Comparison of ENCODE assay signal across 19 cellular contexts in genomic region chrX:34288782-34289181, GRCh38.
DNase-seq lines count a peak whose midpoint lies in the region; TF ChIP-seq lines count a peak whose summit lies in the region.
"Had no signal": no experiment of that assay in that cellular context is flagged by ENCODE, and none has a peak within 500 bp of the region (broad histone marks: within the 10 kb centered on the region; RNA-seq: fewer than 3 reads in every experiment).

No MANE protein-coding gene starts in this region.

- H3K4me1 Mint-ChIP-seq in endodermal cell: peaks cover 7% of the 10 kb centered on the region
- H3K4me1 Mint-ChIP-seq in nephron: peaks cover 7% of the 10 kb centered on the region
- no peaks in the 10 kb centered on the region for H3K4me1 Mint-ChIP-seq in activated T-cell treated with anti-CD3 and anti-CD28 coated beads, Interleukin-2, amount 50 U/mL, for 24 hours (ENCODE audit: low read depth)
- H3K4me1 Mint-ChIP-seq: CD8-positive, alpha-beta memory T cell had no signal

- 90% methylated on average over 1 of the region's 2 CpGs; no CpG with 5 or more reads in 1 of the 2 experiments for WGBS in endodermal cell (ENCODE audit: insufficient coverage in 1 of 2, insufficient read length in 1 of 2), 2 experiments

- peak overlapping the region; percentile 10 for H3K9ac ChIP-seq in SK-N-MC (ENCODE audit: insufficient read length)
- H3K9ac ChIP-seq in endodermal cell (ENCODE audit: extremely low read depth, low read length, poor library complexity, severe bottlenecking): no peak overlapping the region
- H3K9ac ChIP-seq: BLaER1 treated with 17β-estradiol and CSF1 and Interleukin-3, amounts not matched to agents 10 nM and 100 nM; GM23248; KMS-11 had no signal

- TF ChIP-seq CTCF in endodermal cell (conservative IDR thresholded peaks at IDR 0.05) (no peak), nephron (IDR thresholded peaks at IDR 0.05; ENCODE audit: unreplicated experiment in 3 of 3) (no peak)

- H3K27ac ChIP-seq in SK-N-MC (no peak overlapping the region), endodermal cell (ENCODE audit: low read depth, low read length) (no peak overlapping the region)
- H3K27ac ChIP-seq: BLaER1 treated with 17β-estradiol and CSF1 and Interleukin-3, amounts not matched to agents 10 nM and 100 nM; GM23248; KMS-11 had no signal

- H3K9me3 ChIP-seq in SK-N-MC (ENCODE audit: low read depth, low read length) (no peaks in the 10 kb centered on the region), endodermal cell (ENCODE audit: control insufficient read depth, low read length) (no peaks in the 10 kb centered on the region)

- peak overlapping the region; percentile 29; the same call in 1 of the 2 replicates for H3K4me3 ChIP-seq in SK-N-MC
- no peak overlapping the region for H3K4me3 ChIP-seq in endodermal cell (ENCODE audit: low read length)
- H3K4me3 ChIP-seq: BLaER1 treated with 17β-estradiol and CSF1 and Interleukin-3, amounts not matched to agents 10 nM and 100 nM; GM23248 had no signal

- no peaks in the 10 kb centered on the region for H3K27me3 ChIP-seq in endodermal cell (ENCODE audit: control insufficient read depth, insufficient read depth, low read length, poor library complexity, severe bottlenecking)

- H3K36me3 Mint-ChIP-seq in endodermal cell (ENCODE audit: low read depth) (no peaks in the 10 kb centered on the region), nephron (ENCODE audit: low read depth) (no peaks in the 10 kb centered on the region)
- no peaks in the 10 kb centered on the region for H3K36me3 Mint-ChIP-seq in activated T-cell treated with anti-CD3 and anti-CD28 coated beads, Interleukin-2, amount 50 U/mL, for 24 hours (ENCODE audit: low read depth)
- H3K36me3 Mint-ChIP-seq: CD8-positive, alpha-beta memory T cell had no signal

- H3K36me3 ChIP-seq in SK-N-MC (ENCODE audit: insufficient read depth, low read length) (no peaks in the 10 kb centered on the region), endodermal cell (ENCODE audit: control insufficient read depth, insufficient read depth, low read length) (no peaks in the 10 kb centered on the region)
- H3K36me3 ChIP-seq: BLaER1 treated with 17β-estradiol and CSF1 and Interleukin-3, amounts not matched to agents 10 nM and 100 nM had no signal

- H3K27me3 Mint-ChIP-seq in endodermal cell (ENCODE audit: insufficient read depth) (no peaks in the 10 kb centered on the region), nephron (ENCODE audit: low read depth) (no peaks in the 10 kb centered on the region)
- H3K27me3 Mint-ChIP-seq in activated T-cell treated with anti-CD3 and anti-CD28 coated beads, Interleukin-2, amount 50 U/mL, for 24 hours: peaks cover 13% of the 10 kb centered on the region
- H3K27me3 Mint-ChIP-seq: CD8-positive, alpha-beta memory T cell had no signal

- DNase-seq in A172 (ENCODE audit: low spot score) (peak; percentile 28), SK-N-MC (ENCODE audit: low read depth, low spot score) (peak; percentile 18), endodermal cell (no peak), SIG-M5 treated with dmso at 0.1 percent for 504 hours (lab: John Stamatoyannopoulos, UW; ENCODE audit: unreplicated experiment) (no peak), NCI-H146 (lab: John Stamatoyannopoulos, UW) (no peak)
- no peak for DNase-seq in activated naive CD4-positive, alpha-beta T cell treated with Interleukin-2 at 50 U/mL for 16 hours
- DNase-seq in activated T-cell treated with anti-CD3 and anti-CD28 coated beads, Interleukin-2, amount 50 U/mL, for 24 hours: no peak
- DNase-seq: 8988T; CD8-positive, alpha-beta memory T cell; DMS79 treated with DMSO at 0.1 percent for 48 hours; GM23248; NCI-H1048; NCI-H1436 treated with DMSO at 0.1 percent for 48 hours; NCI-H2081 treated with DMSO at 0.1 percent for 48 hours; NCI-H510A treated with DMSO at 0.1 percent for 48 hours; NCI-H82 had no signal

- H3K4me3 Mint-ChIP-seq in endodermal cell (no peak overlapping the region), nephron (no peak overlapping the region)
- H3K4me3 Mint-ChIP-seq in activated T-cell treated with anti-CD3 and anti-CD28 coated beads, Interleukin-2, amount 50 U/mL, for 24 hours: no peak overlapping the region
- H3K4me3 Mint-ChIP-seq: CD8-positive, alpha-beta memory T cell had no signal

- H3K27ac Mint-ChIP-seq in endodermal cell (peak overlapping the region; percentile 41), nephron (peak overlapping the region in 2 of 3 experiments; percentile 9 to 68)
- no peak overlapping the region for H3K27ac Mint-ChIP-seq in activated T-cell treated with anti-CD3 and anti-CD28 coated beads, Interleukin-2, amount 50 U/mL, for 24 hours
- H3K27ac Mint-ChIP-seq: CD8-positive, alpha-beta memory T cell had no signal

- no peaks in the 10 kb centered on the region for H3K4me1 ChIP-seq in endodermal cell (ENCODE audit: control insufficient read depth, insufficient read depth, low read length)
- H3K4me1 ChIP-seq: BLaER1 treated with 17β-estradiol and CSF1 and Interleukin-3, amounts not matched to agents 10 nM and 100 nM had no signal

- H3K9me3 Mint-ChIP-seq in endodermal cell (peaks cover under 1% of the 10 kb centered on the region), nephron (no peaks in the 10 kb centered on the region)
- H3K9me3 Mint-ChIP-seq in activated T-cell treated with anti-CD3 and anti-CD28 coated beads, Interleukin-2, amount 50 U/mL, for 24 hours: no peaks in the 10 kb centered on the region

Comparison
In these comparisons a context has a peak if more than half of its experiments do, and no peak if none do; other contexts are left out.
1. DNase-seq: peak in A172 (single experiment) and SK-N-MC (single experiment); none in endodermal cell (single experiment), activated naive CD4-positive, alpha-beta T cell treated with Interleukin-2 at 50 U/mL for 16 hours (single experiment), SIG-M5 treated with dmso at 0.1 percent for 504 hours (single experiment), activated T-cell treated with anti-CD3 and anti-CD28 coated beads, Interleukin-2, amount 50 U/mL, for 24 hours (single experiment) and NCI-H146 (single experiment).